Comparison of ENCODE assay signal across 8 cellular contexts in the genomic region with DNA sequence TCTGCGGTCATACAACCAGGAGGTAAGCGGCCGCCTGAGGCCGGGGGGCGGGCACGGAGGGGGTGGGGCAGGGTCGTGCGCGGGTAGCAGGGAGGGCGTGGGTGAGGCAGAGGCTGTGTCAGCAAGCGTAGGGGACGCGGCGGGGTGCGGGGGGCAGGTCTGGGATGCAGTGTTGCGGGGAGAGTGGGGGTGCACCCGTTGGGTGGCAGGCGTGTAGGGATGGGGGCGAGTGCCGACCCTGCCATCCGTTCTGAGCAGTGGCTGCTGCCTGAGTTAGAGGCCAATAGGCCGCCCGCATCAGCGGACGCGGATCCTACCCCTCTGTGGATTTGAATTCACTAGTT. TPM values are rescaled to one million over a fixed set of nuclear protein-coding genes. Genes with fewer than 3 reads are reported as not detected.
DNase-seq lines count a peak whose midpoint lies in the region; ATAC-seq and TF ChIP-seq lines count a peak whose summit lies in the region.

No MANE protein-coding gene starts in this region.

- H3K4me2 ChIP-seq in osteoblast (ENCODE audit: insufficient read depth, low read length): peak overlapping the region; percentile 90

- peak overlapping the region; percentile 22 for H2AFZ ChIP-seq in osteoblast (ENCODE audit: low read length)

- DNase-seq in ELR (ENCODE audit: low read depth) (peak; percentile 34), epithelial cell of proximal tubule (ENCODE audit: low read depth) (no peak), osteoblast (ENCODE audit: insufficient read length, low spot score, missing footprints) (no peak), NCI-H748 treated with DMSO at 0.1 percent for 48 hours (lab: John Stamatoyannopoulos, UW) (no peak), inferior parietal cortex (ENCODE audit: extremely low spot score) (no peak)

- peak overlapping the region; percentile 90 for H3K27ac ChIP-seq in osteoblast (ENCODE audit: low read depth, low read length)

- TF ChIP-seq CTCF in epithelial cell of proximal tubule (conservative IDR thresholded peaks at IDR 0.05; ENCODE audit: low read depth, low read length) (no peak), osteoblast (IDR thresholded peaks at IDR 0.05; ENCODE audit: extremely low read depth, low read depth, low read length) (no peak)

- no peak for ATAC-seq in HG02852 (IDR thresholded peaks at IDR 0.05; ENCODE audit: unreplicated experiment)
- no peak for ATAC-seq in HG02610 (IDR thresholded peaks at IDR 0.05; ENCODE audit: unreplicated experiment)

- peaks cover 63% of the 10 kb centered on the region for H3K36me3 ChIP-seq in osteoblast (ENCODE audit: insufficient read depth, low read length)

- H3K79me2 ChIP-seq in osteoblast (ENCODE audit: insufficient read depth, low read length): peaks cover 86% of the 10 kb centered on the region

- peaks cover 70% of the 10 kb centered on the region for H4K20me1 ChIP-seq in osteoblast (ENCODE audit: insufficient read depth, low read length)

- H3K4me1 ChIP-seq in osteoblast (ENCODE audit: insufficient read depth, low read length): peaks cover 33% of the 10 kb centered on the region

- H3K9me3 ChIP-seq in osteoblast (ENCODE audit: low read depth, low read length): no peaks in the 10 kb centered on the region

- no peaks in the 10 kb centered on the region for H3K27me3 ChIP-seq in osteoblast (ENCODE audit: insufficient read depth, low read length)

- H3K4me3 ChIP-seq in epithelial cell of proximal tubule (ENCODE audit: low read depth, low read length): peak overlapping the region; percentile 99
- peak overlapping the region; percentile 99 for H3K4me3 ChIP-seq in osteoblast (ENCODE audit: insufficient read depth, low read length)

TF ChIP-seq in PFSK-1, 5 proteins besides CTCF, POLR2A, EP300 and RAD21:
- TF ChIP-seq, protein P1, sequence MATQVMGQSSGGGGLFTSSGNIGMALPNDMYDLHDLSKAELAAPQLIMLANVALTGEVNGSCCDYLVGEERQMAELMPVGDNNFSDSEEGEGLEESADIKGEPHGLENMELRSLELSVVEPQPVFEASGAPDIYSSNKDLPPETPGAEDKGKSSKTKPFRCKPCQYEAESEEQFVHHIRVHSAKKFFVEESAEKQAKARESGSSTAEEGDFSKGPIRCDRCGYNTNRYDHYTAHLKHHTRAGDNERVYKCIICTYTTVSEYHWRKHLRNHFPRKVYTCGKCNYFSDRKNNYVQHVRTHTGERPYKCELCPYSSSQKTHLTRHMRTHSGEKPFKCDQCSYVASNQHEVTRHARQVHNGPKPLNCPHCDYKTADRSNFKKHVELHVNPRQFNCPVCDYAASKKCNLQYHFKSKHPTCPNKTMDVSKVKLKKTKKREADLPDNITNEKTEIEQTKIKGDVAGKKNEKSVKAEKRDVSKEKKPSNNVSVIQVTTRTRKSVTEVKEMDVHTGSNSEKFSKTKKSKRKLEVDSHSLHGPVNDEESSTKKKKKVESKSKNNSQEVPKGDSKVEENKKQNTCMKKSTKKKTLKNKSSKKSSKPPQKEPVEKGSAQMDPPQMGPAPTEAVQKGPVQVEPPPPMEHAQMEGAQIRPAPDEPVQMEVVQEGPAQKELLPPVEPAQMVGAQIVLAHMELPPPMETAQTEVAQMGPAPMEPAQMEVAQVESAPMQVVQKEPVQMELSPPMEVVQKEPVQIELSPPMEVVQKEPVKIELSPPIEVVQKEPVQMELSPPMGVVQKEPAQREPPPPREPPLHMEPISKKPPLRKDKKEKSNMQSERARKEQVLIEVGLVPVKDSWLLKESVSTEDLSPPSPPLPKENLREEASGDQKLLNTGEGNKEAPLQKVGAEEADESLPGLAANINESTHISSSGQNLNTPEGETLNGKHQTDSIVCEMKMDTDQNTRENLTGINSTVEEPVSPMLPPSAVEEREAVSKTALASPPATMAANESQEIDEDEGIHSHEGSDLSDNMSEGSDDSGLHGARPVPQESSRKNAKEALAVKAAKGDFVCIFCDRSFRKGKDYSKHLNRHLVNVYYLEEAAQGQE (IDR thresholded peaks at IDR 0.05; ENCODE audit: insufficient read depth in 1 of 2, low read depth in 2 of 2, low read length in 2 of 2): no peak; a peak in 1 of 4 replicates
- 0 out of 2 replicates have a peak, but pooled peaks have one; percentile 30 for TF ChIP-seq SIN3A (IDR thresholded peaks at IDR 0.05; ENCODE audit: borderline replicate concordance, insufficient read depth, low read length)
TF ChIP-seq in PFSK-1: peak in this region for 1.

RNA-seq across cellular contexts. Expression of gene RIC8A, which starts 1.4 kb away (rescaled TPM):
- 291 TPM for polyA plus RNA-seq in PFSK-1 (2012; ENCODE audit: insufficient read length, low read depth)
- total RNA-seq in epithelial cell of proximal tubule: 116 and 143 TPM in 2 replicates
- 128 and 134 TPM in 2 replicates for total RNA-seq in osteoblast

RNA-seq across cellular contexts. Expression of gene BET1L, which starts 1.7 kb away (rescaled TPM):
- 95.5 TPM for polyA plus RNA-seq in PFSK-1 (2012; ENCODE audit: insufficient read length, low read depth)
- total RNA-seq in epithelial cell of proximal tubule (15.2 and 23.7 TPM in 2 replicates), osteoblast (24.6 and 25.6 TPM in 2 replicates)

RNA-seq across cellular contexts. Expression of gene SCGB1C1, which starts 16.0 kb away (rescaled TPM):
- polyA plus RNA-seq in PFSK-1 (2012; ENCODE audit: insufficient read length, low read depth): not detected
- total RNA-seq in epithelial cell of proximal tubule (not detected in 2 replicates), osteoblast (not detected in 2 replicates)

RNA-seq across cellular contexts. Expression of gene SIRT3, which starts 27.3 kb away (rescaled TPM):
- polyA plus RNA-seq in PFSK-1 (2012; ENCODE audit: insufficient read length, low read depth): 33.8 TPM
- total RNA-seq in epithelial cell of proximal tubule: 5.5 and 11.8 TPM in 2 replicates
- 10.9 and 11.2 TPM in 2 replicates for total RNA-seq in osteoblast

RNA-seq across cellular contexts. Expression of gene PSMD13, which starts 27.9 kb away (rescaled TPM):
- polyA plus RNA-seq in PFSK-1 (2012; ENCODE audit: insufficient read length, low read depth): 198 TPM
- total RNA-seq in epithelial cell of proximal tubule (222 and 249 TPM in 2 replicates), osteoblast (110 and 117 TPM in 2 replicates)
